Comparison of ENCODE assay signal across 8 cellular contexts in the genomic region with DNA sequence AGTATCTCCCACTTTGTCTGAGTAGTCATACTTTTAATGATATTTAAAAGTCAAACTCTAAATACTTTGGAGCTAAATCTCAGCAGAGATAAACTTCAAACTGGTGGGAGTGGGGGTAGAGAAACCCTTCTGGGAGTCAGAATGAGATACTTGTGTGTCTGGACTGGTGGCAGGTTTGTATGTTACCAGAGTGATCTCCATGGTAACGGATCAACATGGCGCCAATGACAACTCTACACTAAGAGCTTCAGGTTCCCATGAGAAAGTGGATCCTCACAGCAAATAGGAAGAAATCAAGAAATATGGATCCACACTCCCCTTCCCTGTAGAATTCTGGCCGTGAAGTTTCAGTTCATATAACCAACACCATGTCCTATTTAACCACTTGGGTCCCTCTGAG.
DNase-seq lines count a peak whose midpoint lies in the region; ATAC-seq and TF ChIP-seq lines count a peak whose summit lies in the region.

No MANE protein-coding gene starts in this region.

- DNase-seq in left ventricle myocardium superior = no peak
- no peak for DNase-seq in cardiac septum (ENCODE audit: low spot score)
- DNase-seq in OCI-M1 (lab: John Stamatoyannopoulos, UW) = peak; percentile 13
- DNase-seq in fibroblast of gingiva (ENCODE audit: low read depth) = peak; percentile 15
- DNase-seq in type B pancreatic cell (ENCODE audit: extremely low spot score, unreplicated experiment) = no peak
- DNase-seq in NCI-H69 (lab: John Stamatoyannopoulos, UW) = no peak

- ATAC-seq in left ventricle myocardium superior (peak; percentile 31), HG02970 (IDR thresholded peaks at IDR 0.05; ENCODE audit: low FRiP score, unreplicated experiment) (no peak), GM21717 (IDR thresholded peaks at IDR 0.05; ENCODE audit: unreplicated experiment) (no peak)

- no peak overlapping the region for H3K4me3 Mint-ChIP-seq in type B pancreatic cell

- intact Hi-C loops in left ventricle myocardium superior (cut with micrococcal nuclease) = no loop called here
- intact Hi-C loops in cardiac septum (cut with DNase I) = no loop called here

- peaks cover 5% of the 10 kb centered on the region for H3K9me3 Mint-ChIP-seq in type B pancreatic cell

- H3K27me3 Mint-ChIP-seq in type B pancreatic cell = no peaks in the 10 kb centered on the region

- H3K36me3 Mint-ChIP-seq in type B pancreatic cell = peaks cover 37% of the 10 kb centered on the region

- TF ChIP-seq CTCF in type B pancreatic cell (conservative IDR thresholded peaks at IDR 0.05) = no peak

- H3K4me1 Mint-ChIP-seq in type B pancreatic cell (ENCODE audit: unreplicated experiment) = peaks cover 22% of the 10 kb centered on the region

- peak overlapping the region; percentile 32 for H3K27ac Mint-ChIP-seq in type B pancreatic cell

Comparison
In these comparisons a context has a peak if more than half of its experiments do, and no peak if none do; other contexts are left out.
1. DNase-seq: peak in OCI-M1 (single experiment) and fibroblast of gingiva (single experiment); none in left ventricle myocardium superior (single experiment), cardiac septum (single experiment), type B pancreatic cell (single experiment) and NCI-H69 (single experiment).